In genomic region chr13:84702174-84702573, GRCh38 we compare ENCODE assay signal across 7 cellular contexts.
"Had no signal": no experiment of that assay in that cellular context is flagged by ENCODE, and none has a peak within 500 bp of the region (broad histone marks: within the 10 kb centered on the region; RNA-seq: fewer than 3 reads in every experiment).

No MANE protein-coding gene starts in this region.

- H3K4me1 Mint-ChIP-seq: GM23338 had no signal

- DNase-seq: GM23248, GOT3, H7, H9, HCEC 1CT had no signal

- H3K27ac Mint-ChIP-seq: GM23338, H9 had no signal

- H3K4me3 Mint-ChIP-seq: GM23338, H9 had no signal

- ATAC-seq: GM23338, HCT116 had no signal
